Comparison of ENCODE assay signal across 9 cellular contexts in the genomic region with DNA sequence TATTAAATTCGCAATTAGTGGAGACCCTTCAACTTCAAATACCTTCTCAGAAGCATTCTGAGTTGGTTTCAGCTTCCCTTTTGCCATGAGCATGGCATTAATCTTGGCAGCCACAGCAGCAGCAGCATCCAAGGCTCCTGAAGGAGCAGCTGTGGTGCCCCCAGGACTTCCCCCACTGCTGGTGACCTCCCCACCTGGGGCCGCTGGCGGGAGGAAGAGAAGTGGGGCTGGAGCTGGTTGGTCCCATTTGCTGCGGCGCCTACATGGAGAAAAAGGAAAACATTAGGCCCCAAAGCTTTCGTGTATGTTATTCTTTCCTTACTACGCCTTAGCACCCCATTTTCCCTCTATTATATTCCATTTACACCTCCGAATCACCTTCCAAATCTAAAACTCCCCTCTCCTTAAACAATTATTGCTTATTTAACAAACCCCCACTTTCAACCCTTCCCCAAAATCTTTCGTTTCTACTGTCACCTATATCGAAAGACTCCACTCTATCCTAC. TPM values are rescaled to one million over a fixed set of nuclear protein-coding genes. Genes with fewer than 3 reads are reported as not detected.
DNase-seq lines count a peak whose midpoint lies in the region; ATAC-seq, FAIRE-seq and TF ChIP-seq lines count a peak whose summit lies in the region.
"Had no signal": no experiment of that assay in that cellular context is flagged by ENCODE, and none has a peak within 500 bp of the region (broad histone marks: within the 10 kb centered on the region; RNA-seq: fewer than 3 reads in every experiment).

No MANE protein-coding gene starts in this region.

- peaks cover 6% of the 10 kb centered on the region for H3K36me3 Mint-ChIP-seq in natural killer cell

- no peak for ATAC-seq in HG03521 (IDR thresholded peaks at IDR 0.05; ENCODE audit: unreplicated experiment)
- no peak for ATAC-seq in natural killer cell
- ATAC-seq in GM19351 (IDR thresholded peaks at IDR 0.05; ENCODE audit: unreplicated experiment) = no peak

- peaks cover 19 to 22% of the 10 kb centered on the region in 2 donors for H3K4me1 Mint-ChIP-seq in natural killer cell

- H3K4me2 ChIP-seq in keratinocyte (ENCODE audit: control insufficient read depth, extremely low read depth, insufficient read depth, low read depth, low read length) = peak overlapping the region; percentile 88

- peaks cover 38% of the 10 kb centered on the region for H3K4me1 ChIP-seq in keratinocyte (ENCODE audit: control insufficient read depth, extremely low read depth, insufficient read depth, low read length)
- peaks cover 15% of the 10 kb centered on the region for H3K4me1 ChIP-seq in thymus (ENCODE audit: control insufficient read depth, insufficient read depth, low read length)

- FAIRE-seq in keratinocyte (lab: Jason Lieb, UNC) = no peak

- H3K9me3 ChIP-seq in keratinocyte (ENCODE audit: control insufficient read depth, low read depth, low read length) (no peaks in the 10 kb centered on the region), thymus (ENCODE audit: control insufficient read depth) (no peaks in the 10 kb centered on the region)

- dilution Hi-C loops in keratinocyte (cut with MboI; ENCODE audit: extremely low pct_ligation_motif_present, low sequenced_read_pairs) = no loop called here

- TF ChIP-seq CTCF in VCaP (conservative IDR thresholded peaks at IDR 0.05) = no peak
- no peak for TF ChIP-seq CTCF in keratinocyte (optimal IDR thresholded peaks at IDR 0.05 in 1 of 3, IDR thresholded peaks at IDR 0.05 in 1 of 3, conservative IDR thresholded peaks at IDR 0.05 in 1 of 3; ENCODE audit: extremely low read depth in 1 of 3, insufficient read depth in 2 of 3, low read length in 3 of 3)
- TF ChIP-seq CTCF in natural killer cell (IDR thresholded peaks at IDR 0.05) = no peak

- intact Hi-C loops in natural killer cell (cut with micrococcal nuclease) = loop anchor here (1.0 to 2.0 kb wide), 3 partner anchors 22 to 73 kb away; partner anchors contain the start of gene RIT1

- H4K20me1 ChIP-seq in keratinocyte (ENCODE audit: control insufficient read depth, extremely low read depth, insufficient read depth, low read length) = peaks cover 5% of the 10 kb centered on the region

- no peaks in the 10 kb centered on the region for H3K9me3 Mint-ChIP-seq in natural killer cell

- H3K27me3 Mint-ChIP-seq in natural killer cell (ENCODE audit: low read depth in 2 of 2) = no peaks in the 10 kb centered on the region

- no peaks in the 10 kb centered on the region for H3K27me3 ChIP-seq in keratinocyte (ENCODE audit: control insufficient read depth, extremely low read depth, insufficient read depth, low read length)
- no peaks in the 10 kb centered on the region for H3K27me3 ChIP-seq in thymus (ENCODE audit: control insufficient read depth, insufficient read depth)

- peak overlapping the region; percentile 87 to 97 (median 93) for H3K4me3 ChIP-seq in keratinocyte (ENCODE audit: control insufficient read depth in 2 of 3, extremely low read depth in 1 of 3, insufficient read depth in 2 of 3, low read depth in 1 of 3, low read length in 3 of 3)
- peak overlapping the region; percentile 90 for H3K4me3 ChIP-seq in thymus (ENCODE audit: low read length)

- H3K79me2 ChIP-seq in keratinocyte (ENCODE audit: control insufficient read depth, insufficient read depth, low read length) = peaks cover 51% of the 10 kb centered on the region

- no peak overlapping the region for H2AFZ ChIP-seq in keratinocyte (ENCODE audit: control insufficient read depth, low read length)

- H3K4me3 Mint-ChIP-seq in natural killer cell = no peak overlapping the region

- H3K27ac ChIP-seq in VCaP = peak overlapping the region; percentile 96
- peak overlapping the region; percentile 96 for H3K27ac ChIP-seq in keratinocyte (ENCODE audit: control insufficient read depth, insufficient read depth, low read length)
- H3K27ac ChIP-seq in thymus (ENCODE audit: low read depth) = peak overlapping the region; percentile 96

- peak; percentile 12 for DNase-seq in NOMO-1 treated with DMSO at 0.1 percent for 48 hours (lab: John Stamatoyannopoulos, UW; ENCODE audit: unreplicated experiment)
- DNase-seq in NOMO-1 (lab: John Stamatoyannopoulos, UW; ENCODE audit: unreplicated experiment in 2 of 2) = no peak
- no peak for DNase-seq in keratinocyte (ENCODE audit: low read depth, low spot score)
- no peak for DNase-seq in natural killer cell

- H3K27ac Mint-ChIP-seq in natural killer cell = no peak overlapping the region

- H3K9me1 ChIP-seq in keratinocyte (ENCODE audit: control insufficient read depth, extremely low read depth, insufficient read depth, low read length) = peaks cover 3% of the 10 kb centered on the region

- H3K36me3 ChIP-seq in keratinocyte (ENCODE audit: control insufficient read depth in 2 of 2, extremely low read depth in 1 of 2, insufficient read depth in 2 of 2, low read length in 2 of 2) (peaks cover 6 to 24% of the 10 kb centered on the region in 2 experiments), thymus (ENCODE audit: control insufficient read depth, insufficient read depth) (peaks cover 25% of the 10 kb centered on the region)

- H3K9ac ChIP-seq in keratinocyte (ENCODE audit: control insufficient read depth, extremely low read depth, insufficient read depth, low read length) = peak overlapping the region; percentile 98

- 8% methylated on average over 10 of the region's 10 CpGs for WGBS in thymus

RNA-seq across cellular contexts. Expression of gene KHDC4, which starts 0.6 kb away (rescaled TPM):
- polyA plus RNA-seq in keratinocyte (31.6 to 61.0 TPM (median 51.3 TPM) in 3 replicates), thymus (45.8 TPM)
- 12.1 TPM for polyA plus RNA-seq in keratinocyte (2011; ENCODE audit: low read depth)
- polyA plus RNA-seq in keratinocyte (2011; cell fraction: cytosol; rRNA removed) = 14.9 and 23.2 TPM in 2 replicates
- 164 and 203 TPM in 2 replicates for polyA plus RNA-seq in keratinocyte (2011; cell fraction: nucleus; rRNA removed)
- polyA plus RNA-seq in keratinocyte (2012; ENCODE audit: low replicate concordance) = 13.7 and 43.9 TPM in 2 replicates
- 23.6 to 71.5 TPM (median 61.3 TPM) in 3 replicates for polyA minus RNA-seq in keratinocyte
- 16.3 TPM for polyA minus RNA-seq in keratinocyte (2011; cell fraction: cytosol; rRNA and poly(A)+ RNA removed)
- polyA minus RNA-seq in keratinocyte (2011; cell fraction: nucleus; rRNA and poly(A)+ RNA removed) = 45.5 and 75.0 TPM in 2 replicates
- 100 to 1,000 TPM in 1 of 3 donors, 10 to 100 TPM in 2; 61.9 to 101 (median 85.9) TPM for total RNA-seq in natural killer cell

RNA-seq across cellular contexts. Expression of gene RXFP4, which starts 7.8 kb away (rescaled TPM):
- not detected in 3 replicates for polyA plus RNA-seq in keratinocyte
- not detected for polyA plus RNA-seq in keratinocyte (2011; ENCODE audit: low read depth)
- not detected in 2 replicates for polyA plus RNA-seq in keratinocyte (2011; cell fraction: cytosol; rRNA removed)
- polyA plus RNA-seq in keratinocyte (2011; cell fraction: nucleus; rRNA removed) = not detected in 2 replicates
- 0.13 TPM in 1 of 2 replicates, not detected in the other for polyA plus RNA-seq in keratinocyte (2012; ENCODE audit: low replicate concordance)
- not detected in 3 replicates for polyA minus RNA-seq in keratinocyte
- polyA minus RNA-seq in keratinocyte (2011; cell fraction: cytosol; rRNA and poly(A)+ RNA removed) = not detected
- not detected in 2 replicates for polyA minus RNA-seq in keratinocyte (2011; cell fraction: nucleus; rRNA and poly(A)+ RNA removed)
- polyA plus RNA-seq in thymus = 0.18 TPM
- not detected for total RNA-seq in natural killer cell
- total RNA-seq: renal cortical epithelial cell had no signal

RNA-seq across cellular contexts. Expression of gene RIT1, which starts 22.5 kb away (rescaled TPM):
- polyA plus RNA-seq in keratinocyte (27.1 to 33.5 TPM (median 28.7 TPM) in 3 replicates), thymus (17.2 TPM)
- polyA plus RNA-seq in keratinocyte (2011; ENCODE audit: low read depth) = 31.3 TPM
- polyA plus RNA-seq in keratinocyte (2011; cell fraction: cytosol; rRNA removed) = 19.5 and 30.5 TPM in 2 replicates
- polyA plus RNA-seq in keratinocyte (2011; cell fraction: nucleus; rRNA removed) = 27.9 and 37.2 TPM in 2 replicates
- 15.7 and 25.3 TPM in 2 replicates for polyA plus RNA-seq in keratinocyte (2012; ENCODE audit: low replicate concordance)
- polyA minus RNA-seq in keratinocyte = 14.7 to 57.6 TPM (median 34.9 TPM) in 3 replicates
- 21.5 TPM for polyA minus RNA-seq in keratinocyte (2011; cell fraction: cytosol; rRNA and poly(A)+ RNA removed)
- 10.7 and 29.2 TPM in 2 replicates for polyA minus RNA-seq in keratinocyte (2011; cell fraction: nucleus; rRNA and poly(A)+ RNA removed)
- 10 to 100 TPM; 79.1 to 86.1 (median 79.2) TPM for total RNA-seq in natural killer cell

RNA-seq across cellular contexts. Expression of gene ARHGEF2, which starts 44.7 kb away (rescaled TPM):
- polyA plus RNA-seq in keratinocyte (27.8 to 39.2 TPM (median 38.7 TPM) in 3 replicates), thymus (58.5 TPM)
- 46.0 TPM for polyA plus RNA-seq in keratinocyte (2011; ENCODE audit: low read depth)
- polyA plus RNA-seq in keratinocyte (2011; cell fraction: cytosol; rRNA removed) = 26.3 and 43.5 TPM in 2 replicates
- polyA plus RNA-seq in keratinocyte (2011; cell fraction: nucleus; rRNA removed) = 109 and 131 TPM in 2 replicates
- polyA plus RNA-seq in keratinocyte (2012; ENCODE audit: low replicate concordance) = 24.2 and 34.9 TPM in 2 replicates
- 32.7 to 61.5 TPM (median 50.0 TPM) in 3 replicates for polyA minus RNA-seq in keratinocyte
- 18.2 TPM for polyA minus RNA-seq in keratinocyte (2011; cell fraction: cytosol; rRNA and poly(A)+ RNA removed)
- polyA minus RNA-seq in keratinocyte (2011; cell fraction: nucleus; rRNA and poly(A)+ RNA removed) = 27.5 and 29.3 TPM in 2 replicates
- total RNA-seq in natural killer cell = 100 to 1,000 TPM; 143 to 200 (median 147) TPM
